In genomic region chr6:16752206-16752867, GRCh38 we compare ENCODE assay signal across 11 cellular contexts. TPM values are rescaled to one million over a fixed set of nuclear protein-coding genes. Genes with fewer than 3 reads are reported as not detected.
DNase-seq lines count a peak whose midpoint lies in the region; ATAC-seq, FAIRE-seq and TF ChIP-seq lines count a peak whose summit lies in the region.
"Had no signal": no experiment of that assay in that cellular context is flagged by ENCODE, and none has a peak within 500 bp of the region (broad histone marks: within the 10 kb centered on the region; RNA-seq: fewer than 3 reads in every experiment).

No MANE protein-coding gene starts in this region.

- DNase-seq in Kasumi-1 (lab: John Stamatoyannopoulos, UW) (peak; percentile 93 to 95), astrocyte (ENCODE audit: low read depth) (peak; percentile 89), kidney glomerular epithelial cell (lab: John Stamatoyannopoulos, UW) (peak; percentile 56), SJCRH30 (no peak), ovary (no peak), esophagus muscularis mucosa (ENCODE audit: extremely low spot score) (no peak)
- DNase-seq: dorsolateral prefrontal cortex, KG1, posterior cingulate gyrus had no signal

- H3K4me2 ChIP-seq in astrocyte (ENCODE audit: low read length), result peak overlapping the region; percentile 58

- H3K9me3 ChIP-seq in astrocyte (ENCODE audit: insufficient read depth, low read depth, low read length) (no peaks in the 10 kb centered on the region), SJCRH30 (replicated peaks) (no peaks in the 10 kb centered on the region), ovary (no peaks in the 10 kb centered on the region), esophagus muscularis mucosa (no peaks in the 10 kb centered on the region)

- WGBS in ovary, 3 donors, result 78 to 85% (median 84%) methylated on average over 4 of the region's 4 CpGs
- 74% methylated on average over 4 of the region's 4 CpGs for WGBS in esophagus muscularis mucosa

- H3K4me1 Mint-ChIP-seq in astrocyte (ENCODE audit: low read depth, unreplicated experiment), result peaks cover 77% of the 10 kb centered on the region

- H3K36me3 Mint-ChIP-seq in astrocyte (ENCODE audit: low read depth, unreplicated experiment), result peaks cover 15% of the 10 kb centered on the region

- no peak overlapping the region for H2AFZ ChIP-seq in ACC112 (ENCODE audit: low read length, unreplicated experiment)
- H2AFZ ChIP-seq in astrocyte (ENCODE audit: low read depth, low read length), result no peak overlapping the region

- H3K27me3 Mint-ChIP-seq in astrocyte (ENCODE audit: low read depth, unreplicated experiment), result no peaks in the 10 kb centered on the region

- no peak overlapping the region for H3K4me3 ChIP-seq in ACC112 (ENCODE audit: low read depth, low read length)
- no peak overlapping the region for H3K4me3 ChIP-seq in astrocyte (ENCODE audit: insufficient read depth, low read depth, low read length)
- no peak overlapping the region for H3K4me3 ChIP-seq in SJCRH30
- H3K4me3 ChIP-seq in ovary, result no peak overlapping the region
- no peak overlapping the region for H3K4me3 ChIP-seq in esophagus muscularis mucosa

- peak overlapping the region; percentile 5 for H3K4me3 Mint-ChIP-seq in astrocyte (ENCODE audit: unreplicated experiment)

- no peak for ATAC-seq in HG03439 (IDR thresholded peaks at IDR 0.05; ENCODE audit: unreplicated experiment)

- TF ChIP-seq POLR2A in ovary (IDR thresholded peaks at IDR 0.05) (no peak), esophagus muscularis mucosa (IDR thresholded peaks at IDR 0.05; ENCODE audit: low read depth) (no peak)

- peaks cover 29% of the 10 kb centered on the region for H4K20me1 ChIP-seq in astrocyte (ENCODE audit: insufficient read depth, low read length)

- peak overlapping the region; percentile 85 for H3K27ac Mint-ChIP-seq in astrocyte (ENCODE audit: unreplicated experiment)

- H3K9me3 Mint-ChIP-seq in astrocyte (ENCODE audit: unreplicated experiment), result no peaks in the 10 kb centered on the region

- peak; percentile 91 for FAIRE-seq in astrocyte (lab: Jason Lieb, UNC)

- H3K36me3 ChIP-seq in ACC112 (ENCODE audit: insufficient read depth, low read length) (no peaks in the 10 kb centered on the region), astrocyte (ENCODE audit: insufficient read depth, low read length) (peaks cover 4% of the 10 kb centered on the region), SJCRH30 (no peaks in the 10 kb centered on the region), ovary (no peaks in the 10 kb centered on the region), esophagus muscularis mucosa (no peaks in the 10 kb centered on the region)

- no peak for TF ChIP-seq EP300 in ovary (IDR thresholded peaks at IDR 0.05)
- no peak for TF ChIP-seq EP300 in esophagus muscularis mucosa (IDR thresholded peaks at IDR 0.05)

- TF ChIP-seq CTCF in astrocyte (IDR thresholded peaks at IDR 0.05; ENCODE audit: insufficient read depth, low read depth, low read length) (no peak), ovary (IDR thresholded peaks at IDR 0.05) (no peak), esophagus muscularis mucosa (IDR thresholded peaks at IDR 0.05) (no peak)

- H3K27ac ChIP-seq in ACC112 (ENCODE audit: low read depth, low read length) (peak overlapping the region; percentile 81), astrocyte (ENCODE audit: low read depth, low read length) (peak overlapping the region; percentile 80), SJCRH30 (no peak overlapping the region), ovary (no peak overlapping the region), esophagus muscularis mucosa (replicated peaks in 1 of 4) (no peak overlapping the region)

- H3K9ac ChIP-seq in astrocyte (ENCODE audit: low read length), result peak overlapping the region; percentile 31

- H3K27me3 ChIP-seq in ACC112 (ENCODE audit: insufficient read depth, low read length) (no peaks in the 10 kb centered on the region), astrocyte (ENCODE audit: insufficient read depth, low read length) (no peaks in the 10 kb centered on the region), SJCRH30 (no peaks in the 10 kb centered on the region), ovary (no peaks in the 10 kb centered on the region), esophagus muscularis mucosa (no peaks in the 10 kb centered on the region)
- H3K27me3 ChIP-seq: dorsolateral prefrontal cortex had no signal

- H3K4me1 ChIP-seq in ACC112 (ENCODE audit: control insufficient read depth, insufficient read depth, low read length, unreplicated experiment) (peaks cover 53% of the 10 kb centered on the region), astrocyte (ENCODE audit: insufficient read depth, low read length) (peaks cover 55% of the 10 kb centered on the region), SJCRH30 (peaks cover 5% of the 10 kb centered on the region), ovary (ENCODE audit: insufficient read depth) (peaks cover 1% of the 10 kb centered on the region), esophagus muscularis mucosa (peaks cover 35 to 56% (median 52%) of the 10 kb centered on the region in 4 donors)

- intact Hi-C loops in ovary (cut with DNase I) (no loop called here), esophagus muscularis mucosa (cut with DNase I) (no loop called here)

- H3K79me2 ChIP-seq in ACC112 (ENCODE audit: control insufficient read depth, insufficient read depth, low read length, unreplicated experiment), result peaks cover 60% of the 10 kb centered on the region
- peaks cover 93% of the 10 kb centered on the region for H3K79me2 ChIP-seq in astrocyte (ENCODE audit: insufficient read depth, low read length)

RNA-seq across cellular contexts. Expression of gene ATXN1, which starts 8.9 kb away (rescaled TPM):
- total RNA-seq in astrocyte, result 68.3 and 70.9 TPM in 2 replicates
- 6.0 and 6.3 TPM in 2 replicates for total RNA-seq in SJCRH30 (2014; rRNA removed; shearing (Covaris generic))
- 10 to 100 TPM; 26.4 to 38.2 (median 32.6) TPM for total RNA-seq in ovary
- 10 to 100 TPM in 1 of 2 donors, 1 to 10 TPM in 1; 7.3 to 12.9 TPM for polyA plus RNA-seq in ovary
- 10 to 100 TPM; 42.4 to 74.9 (median 52.1) TPM for total RNA-seq in esophagus muscularis mucosa

Comparison
In these comparisons a context has a peak if more than half of its experiments do, and no peak if none do; other contexts are left out.
1. H3K27ac ChIP-seq: peak in ACC112 (single experiment) and astrocyte (single experiment); none in SJCRH30 (single experiment), ovary (0 of 2) and esophagus muscularis mucosa (0 of 4).
2. DNase-seq: peak in Kasumi-1 (2 of 2), astrocyte (single experiment) and kidney glomerular epithelial cell (single experiment); none in SJCRH30 (0 of 2), ovary (0 of 5) and esophagus muscularis mucosa (single experiment).